ENCODE assay signal across 29 cellular contexts in the genomic region with DNA sequence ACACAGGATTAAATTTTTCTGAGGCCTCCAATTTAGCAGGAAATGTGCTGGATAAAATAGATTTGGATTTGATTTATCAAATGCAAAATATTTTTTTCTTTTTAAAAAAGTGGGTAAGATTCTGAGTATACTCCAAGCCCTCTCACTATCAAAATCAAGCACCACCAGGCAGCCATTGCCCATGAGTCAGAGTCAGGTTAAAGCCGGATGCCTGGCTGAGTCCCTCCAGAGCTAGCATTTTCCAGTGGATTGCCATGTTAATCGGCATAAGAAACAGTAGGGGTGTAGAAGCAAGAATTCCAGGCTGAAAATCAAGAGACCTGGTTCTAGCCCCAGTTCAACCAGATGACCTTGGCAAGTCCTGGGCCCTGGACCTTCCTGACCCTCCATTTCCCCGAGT.
"Had no signal": no experiment of that assay in that cellular context is flagged by ENCODE, and none has a peak within 500 bp of the region (broad histone marks: within the 10 kb centered on the region; RNA-seq: fewer than 3 reads in every experiment).

No MANE protein-coding gene starts in this region.

- H3K27ac Mint-ChIP-seq: activated B cell treated with CpG ODN at 0.5 μM for 24 hours; activated CD8-positive, alpha-beta T cell treated with anti-CD3 and anti-CD28 coated beads for 36 hours; activated naive CD4-positive, alpha-beta T cell treated with anti-CD3 and anti-CD28 coated beads, Interleukin-2, amount 50 U/mL, for 24 hours; activated naive CD8-positive, alpha-beta T cell treated with anti-CD3 and anti-CD28 coated beads, Interleukin-2, amount 50 U/mL, for 24 hours; activated T-helper 2 cell treated with anti-CD3 and anti-CD28 coated beads, Interferon-gamma antibody, Interleukin-2, Interleukin-4, amounts not matched to agents 10 μg/mL and 5 μg/mL and 100 μg/mL, durations not matched to agents 14 hours and 24 hours and 36 hours; natural killer cell treated with Interleukin-12 subunit alpha and Interleukin-12 subunit beta and Interleukin-15 and Interleukin-18, amount 100 ng/mL, for 72 hours; progenitor cell of endocrine pancreas; T-helper 2 cell treated with Interferon-gamma antibody and Interleukin-4, amounts not matched to agents 5 μg/mL and 100 μg/mL, for 36 hours had no signal

- H3K27ac ChIP-seq: body of pancreas, colonic mucosa, dorsolateral prefrontal cortex, left ventricle myocardium inferior, right lobe of liver, upper lobe of left lung, vagina had no signal

- H3K4me1 ChIP-seq: body of pancreas, colonic mucosa, left ventricle myocardium inferior, right lobe of liver, upper lobe of left lung, vagina had no signal

- H3K9me3 ChIP-seq: body of pancreas, colonic mucosa, mucosa of descending colon, right lobe of liver, upper lobe of left lung, vagina had no signal

- H3K27me3 Mint-ChIP-seq: activated CD8-positive, alpha-beta T cell treated with anti-CD3 and anti-CD28 coated beads for 36 hours; activated naive CD4-positive, alpha-beta T cell treated with anti-CD3 and anti-CD28 coated beads, Interleukin-2, amount 50 U/mL, for 24 hours; progenitor cell of endocrine pancreas had no signal

- H3K36me3 Mint-ChIP-seq: activated naive CD4-positive, alpha-beta T cell treated with anti-CD3 and anti-CD28 coated beads, Interleukin-2, amount 50 U/mL, for 24 hours; natural killer cell treated with Interleukin-12 subunit alpha and Interleukin-12 subunit beta and Interleukin-15 and Interleukin-18, amount 100 ng/mL, for 72 hours had no signal

- H3K4me1 Mint-ChIP-seq: activated B cell treated with CpG ODN at 0.5 μM for 24 hours; activated naive CD4-positive, alpha-beta T cell treated with anti-CD3 and anti-CD28 coated beads, Interleukin-2, amount 50 U/mL, for 24 hours; activated naive CD8-positive, alpha-beta T cell treated with anti-CD3 and anti-CD28 coated beads, Interleukin-2, amount 50 U/mL, for 24 hours had no signal

- H3K4me3 ChIP-seq: body of pancreas, colonic mucosa, dorsolateral prefrontal cortex, left ventricle myocardium inferior, lung, mucosa of descending colon, right lobe of liver, skin epidermis, upper lobe of left lung, vagina had no signal

- DNase-seq: activated B cell treated with CpG ODN at 0.5 μM for 24 hours; activated CD4-positive, alpha-beta T cell treated with anti-CD3 and anti-CD28 coated beads, Interleukin-2, amount 50 U/mL, for 1 hour; activated CD8-positive, alpha-beta T cell treated with anti-CD3 and anti-CD28 coated beads for 36 hours; activated naive CD8-positive, alpha-beta T cell treated with anti-CD3 and anti-CD28 coated beads, Interleukin-2, amount 50 U/mL, for 24 hours; activated T-cell treated with anti-CD3 and anti-CD28 coated beads, Interleukin-2, amount 50 U/mL, for 4 hours; body of pancreas; cerebellar nuclear complex; colonic mucosa; dorsolateral prefrontal cortex; effector memory CD4-positive, alpha-beta T cell; head of caudate nucleus; hypothalamus; kidney glomerular epithelial cell; left ventricle myocardium inferior; mucosa of descending colon; right lobe of liver; stimulated activated CD4-positive, alpha-beta T cell treated with anti-CD3 and anti-CD28 coated beads, Interleukin-12 subunit alpha, Interleukin-12 subunit beta, amount 100 ng/mL, for 4 hours; stimulated activated CD4-positive, alpha-beta T cell treated with anti-CD3 and anti-CD28 coated beads, Interleukin-4, amount 100 ng/mL, for 1 hour; stimulated activated naive CD8-positive, alpha-beta T cell treated with anti-CD3 and anti-CD28 coated beads, Interleukin-15, Interleukin-2, amounts not matched to agents 100 U/mL and 50 U/mL, for 24 hours; T-helper 1 cell; upper lobe of left lung had no signal

- H3K9me3 Mint-ChIP-seq: activated B cell treated with CpG ODN at 0.5 μM for 24 hours; activated CD8-positive, alpha-beta T cell treated with anti-CD3 and anti-CD28 coated beads for 36 hours; activated naive CD4-positive, alpha-beta T cell treated with anti-CD3 and anti-CD28 coated beads, Interleukin-2, amount 50 U/mL, for 24 hours; activated naive CD8-positive, alpha-beta T cell treated with anti-CD3 and anti-CD28 coated beads, Interleukin-2, amount 50 U/mL, for 24 hours; activated T-cell treated with anti-CD3 and anti-CD28 coated beads, Interleukin-2, amount 50 U/mL, for 4 hours; activated T-helper 2 cell treated with anti-CD3 and anti-CD28 coated beads, Interferon-gamma antibody, Interleukin-2, Interleukin-4, amounts not matched to agents 10 μg/mL and 5 μg/mL and 100 μg/mL, durations not matched to agents 14 hours and 24 hours and 36 hours; natural killer cell treated with Interleukin-12 subunit alpha and Interleukin-12 subunit beta and Interleukin-15 and Interleukin-18, amount 100 ng/mL, for 72 hours; T-helper 2 cell treated with Interferon-gamma antibody and Interleukin-4, amounts not matched to agents 5 μg/mL and 100 μg/mL, for 36 hours had no signal

- H3K27me3 ChIP-seq: body of pancreas, colonic mucosa, dorsolateral prefrontal cortex, right lobe of liver, upper lobe of left lung, vagina had no signal

- H3K36me3 ChIP-seq: colonic mucosa, left ventricle myocardium inferior, right lobe of liver, upper lobe of left lung, vagina had no signal

- ATAC-seq: activated CD8-positive, alpha-beta T cell treated with anti-CD3 and anti-CD28 coated beads for 36 hours; activated naive CD8-positive, alpha-beta T cell treated with anti-CD3 and anti-CD28 coated beads, Interleukin-2, amount 50 U/mL, for 24 hours; activated T-cell treated with anti-CD3 and anti-CD28 coated beads, Interleukin-2, amount 50 U/mL, for 4 hours; body of pancreas; mucosa of descending colon; natural killer cell treated with Interleukin-12 subunit alpha and Interleukin-12 subunit beta and Interleukin-15 and Interleukin-18, amount 100 ng/mL, for 72 hours; right lobe of liver; stimulated activated naive CD8-positive, alpha-beta T cell treated with anti-CD3 and anti-CD28 coated beads, Interleukin-15, Interleukin-2, amounts not matched to agents 100 U/mL and 50 U/mL, for 24 hours had no signal

- H3K4me3 Mint-ChIP-seq: activated B cell treated with CpG ODN at 0.5 μM for 24 hours; activated CD8-positive, alpha-beta T cell treated with anti-CD3 and anti-CD28 coated beads for 36 hours; activated naive CD4-positive, alpha-beta T cell treated with anti-CD3 and anti-CD28 coated beads, Interleukin-2, amount 50 U/mL, for 24 hours; activated naive CD8-positive, alpha-beta T cell treated with anti-CD3 and anti-CD28 coated beads, Interleukin-2, amount 50 U/mL, for 24 hours; activated T-cell treated with anti-CD3 and anti-CD28 coated beads, Interleukin-2, amount 50 U/mL, for 4 hours; natural killer cell treated with Interleukin-12 subunit alpha and Interleukin-12 subunit beta and Interleukin-15 and Interleukin-18, amount 100 ng/mL, for 72 hours; T-helper 2 cell treated with Interferon-gamma antibody and Interleukin-4, amounts not matched to agents 5 μg/mL and 100 μg/mL, for 36 hours had no signal
